Comparison of ENCODE assay signal across 1 cellular context in genomic region chr15:92810418-92811138, GRCh38.
A peak's percentile ranks its signal among the peaks of the same experiment; 100 is the strongest.
TF ChIP-seq lines count a peak whose summit lies in the region.

No MANE protein-coding gene starts in this region.

TF ChIP-seq in K562, 482 proteins besides CTCF, POLR2A, EP300 and RAD21 (continued from another document and continues in another):
- TF ChIP-seq ZHX1 (conservative IDR thresholded peaks at IDR 0.05; ENCODE audit: low read length) (peak; percentile 52; the same call in 1 of the 2 replicates), TBP (optimal IDR thresholded peaks at IDR 0.05; ENCODE audit: low read depth, low read length) (peak; percentile 82), HEY1 (CRISPR knock-in tag; IDR thresholded peaks at IDR 0.05; ENCODE audit: borderline replicate concordance) (no peak), CBFA2T3 (IDR thresholded peaks at IDR 0.05) (no peak), UBTF (IDR thresholded peaks at IDR 0.05; ENCODE audit: borderline replicate concordance in 1 of 2, low read depth in 2 of 2, low read length in 2 of 2) (0 out of 4 replicates have a peak, but pooled peaks of 1 of the 2 experiments have one; percentile 2), POLR2B (IDR thresholded peaks at IDR 0.05; ENCODE audit: low read depth, partially characterized antibody) (peak; percentile 80), ZNF639 (CRISPR knock-in tag; conservative IDR thresholded peaks at IDR 0.05 in 1 of 2, IDR thresholded peaks at IDR 0.05 in 1 of 2) (no peak), CHD7 (IDR thresholded peaks at IDR 0.05; ENCODE audit: low read depth, low read length) (no peak), CHAMP1 (IDR thresholded peaks at IDR 0.05) (no peak), RBM34 (IDR thresholded peaks at IDR 0.05; ENCODE audit: borderline replicate concordance, insufficient read depth, low read length) (no peak), CSDE1 (IDR thresholded peaks at IDR 0.05) (no peak), NR2C2 (CRISPR knock-in tag; IDR thresholded peaks at IDR 0.05) (no peak), NR2C2 (tag; IDR thresholded peaks at IDR 0.05) (peak; percentile 57; the same call in 1 of the 2 replicates), AFF1 (IDR thresholded peaks at IDR 0.05; ENCODE audit: low read depth in 1 of 2, partially characterized antibody in 2 of 2) (peak; percentile 57 to 85), BRCA1 (IDR thresholded peaks at IDR 0.05) (no peak), BRCA1 (CRISPR knock-in tag; IDR thresholded peaks at IDR 0.05) (no peak), CAMTA2 (CRISPR knock-in tag; conservative IDR thresholded peaks at IDR 0.05) (no peak), RFX7 (CRISPR knock-in tag; IDR thresholded peaks at IDR 0.05) (no peak), HMBOX1 (IDR thresholded peaks at IDR 0.05) (no peak), GTF2F1 (IDR thresholded peaks at IDR 0.05; ENCODE audit: low read depth, low read length) (no peak; the same call in 1 of the 2 replicates), SMAD1 (IDR thresholded peaks at IDR 0.05; ENCODE audit: low read depth, low read length, partially characterized antibody) (peak; percentile 86), CXXC5 (CRISPR knock-in tag; IDR thresholded peaks at IDR 0.05) (0 out of 2 replicates have a peak, but pooled peaks have one; percentile 24), BDP1 (IDR thresholded peaks at IDR 0.05; ENCODE audit: insufficient read depth, insufficient read length) (no peak), TAF9B (IDR thresholded peaks at IDR 0.05; ENCODE audit: partially characterized antibody) (no peak), POLR2AphosphoS5 (IDR thresholded peaks at IDR 0.05; ENCODE audit: control insufficient read depth, insufficient read depth, low read depth, low read length) (peak; percentile 72; the same call in 1 of the 2 replicates), ZNF384 (IDR thresholded peaks at IDR 0.05; ENCODE audit: low read depth, low read length) (0 out of 2 replicates have a peak, but pooled peaks have one; percentile 5), CBX5 (IDR thresholded peaks at IDR 0.05; ENCODE audit: borderline replicate concordance, low read depth) (no peak), POLR3G (IDR thresholded peaks at IDR 0.05; ENCODE audit: extremely low read depth, insufficient read length, insufficient replicate concordance) (no peak), MAFK (IDR thresholded peaks at IDR 0.05; ENCODE audit: low read length) (no peak)
